In the genomic region with DNA sequence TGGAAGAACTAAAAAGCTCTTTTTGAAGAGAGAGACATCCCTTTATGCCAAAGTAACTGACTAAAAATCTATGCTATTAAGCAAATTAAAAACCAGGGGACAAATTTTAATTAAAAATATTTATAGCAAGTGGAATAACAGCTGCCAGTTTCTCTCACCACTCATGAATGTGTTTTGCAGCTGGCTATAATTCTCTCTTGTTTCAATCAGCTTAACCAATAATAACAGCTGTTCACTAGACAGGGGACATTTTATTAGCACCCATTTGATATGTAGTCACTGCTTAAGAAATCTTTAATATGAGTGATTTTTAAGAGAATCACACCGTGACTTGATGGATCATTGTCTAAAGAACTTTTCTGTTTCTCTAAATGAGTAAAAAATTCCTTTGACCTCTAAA, we compare ENCODE assay signal across 22 cellular contexts.
"Had no signal": no experiment of that assay in that cellular context is flagged by ENCODE, and none has a peak within 500 bp of the region (broad histone marks: within the 10 kb centered on the region; RNA-seq: fewer than 3 reads in every experiment).

No MANE protein-coding gene starts in this region.

- H3K4me3 Mint-ChIP-seq: naive thymus-derived CD4-positive, alpha-beta T cell; neural crest cell; stimulated activated effector memory CD8-positive, alpha-beta T cell treated with anti-CD3 and anti-CD28 coated beads, Interleukin-12 subunit alpha, Interleukin-12 subunit beta, amount 100 ng/mL, for 72 hours; type B pancreatic cell had no signal

- H3K27ac Mint-ChIP-seq: naive thymus-derived CD4-positive, alpha-beta T cell; stimulated activated effector memory CD8-positive, alpha-beta T cell treated with anti-CD3 and anti-CD28 coated beads, Interleukin-12 subunit alpha, Interleukin-12 subunit beta, amount 100 ng/mL, for 72 hours; type B pancreatic cell had no signal

- ATAC-seq: left cardiac atrium; lower lobe of right lung; naive thymus-derived CD4-positive, alpha-beta T cell; right cardiac atrium; stimulated activated effector memory CD8-positive, alpha-beta T cell treated with anti-CD3 and anti-CD28 coated beads, Interleukin-12 subunit alpha, Interleukin-12 subunit beta, amount 100 ng/mL, for 72 hours; stimulated activated naive CD8-positive, alpha-beta T cell treated with anti-CD3 and anti-CD28 coated beads, Interleukin-15, Interleukin-2, amounts not matched to agents 100 U/mL and 50 U/mL, for 24 hours had no signal

- H3K4me1 Mint-ChIP-seq: naive thymus-derived CD4-positive, alpha-beta T cell had no signal

- H3K27me3 Mint-ChIP-seq: type B pancreatic cell had no signal

- H3K9me3 Mint-ChIP-seq: naive thymus-derived CD4-positive, alpha-beta T cell; neural crest cell; stimulated activated effector memory CD8-positive, alpha-beta T cell treated with anti-CD3 and anti-CD28 coated beads, Interleukin-12 subunit alpha, Interleukin-12 subunit beta, amount 100 ng/mL, for 72 hours had no signal

- H3K36me3 Mint-ChIP-seq: naive thymus-derived CD4-positive, alpha-beta T cell; stimulated activated effector memory CD8-positive, alpha-beta T cell treated with anti-CD3 and anti-CD28 coated beads, Interleukin-12 subunit alpha, Interleukin-12 subunit beta, amount 100 ng/mL, for 72 hours; type B pancreatic cell had no signal

- DNase-seq: cortex of kidney; dorsolateral prefrontal cortex; effector CD8-positive, alpha-beta T cell; foreskin melanocyte; head of caudate nucleus; kidney; left cardiac atrium; left ventricle myocardium inferior; lower lobe of right lung; mesenchymal stem cell; midbrain; naive thymus-derived CD4-positive, alpha-beta T cell; nucleus accumbens; ovary; right cardiac atrium; stimulated activated CD4-positive, alpha-beta T cell treated with anti-CD3 and anti-CD28 coated beads, Interleukin-4, amount 100 ng/mL, for 1 hour; stimulated activated CD8-positive, alpha-beta memory T cell treated with anti-CD3 and anti-CD28 coated beads, Interleukin-4, amount 100 ng/mL, for 48 hours; stimulated activated naive CD8-positive, alpha-beta T cell treated with anti-CD3 and anti-CD28 coated beads, Interleukin-15, Interleukin-2, amounts not matched to agents 100 U/mL and 50 U/mL, for 24 hours; thyroid gland had no signal
